9 cellular contexts compared by ENCODE assay signal in genomic region chr15:41779662-41780157, GRCh38. TPM values are rescaled to one million over a fixed set of nuclear protein-coding genes. Genes with fewer than 3 reads are reported as not detected.
DNase-seq lines count a peak whose midpoint lies in the region; TF ChIP-seq lines count a peak whose summit lies in the region.
"Had no signal": no experiment of that assay in that cellular context is flagged by ENCODE, and none has a peak within 500 bp of the region (broad histone marks: within the 10 kb centered on the region; RNA-seq: fewer than 3 reads in every experiment).

No MANE protein-coding gene starts in this region.

- peaks cover 40% of the 10 kb centered on the region for H3K4me1 ChIP-seq in mesodermal cell (ENCODE audit: control insufficient read depth, insufficient read depth, low read length, poor library complexity, severe bottlenecking)

- intact Hi-C loops in CD14-positive monocyte (cut with micrococcal nuclease): no loop called here

- H3K4me1 Mint-ChIP-seq in CD14-positive monocyte (peaks cover 37% of the 10 kb centered on the region), brain (peaks cover 79% of the 10 kb centered on the region)

- DNase-seq in CD14-positive monocyte (ENCODE audit: low spot score) (no peak), MG63 (peak; percentile 14), SHP77 treated with DMSO at 0.1 percent for 48 hours (lab: John Stamatoyannopoulos, UW) (no peak), COR-L47 (lab: John Stamatoyannopoulos, UW) (no peak)
- DNase-seq in stimulated activated CD4-positive, alpha-beta T cell treated with anti-CD3 and anti-CD28 coated beads, Interleukin-4, amount 100 ng/mL, for 24 hours: no peak
- DNase-seq in activated CD8-positive, alpha-beta memory T cell treated with anti-CD3 and anti-CD28 coated beads, Interleukin-2, amount 50 U/mL, for 4 hours: no peak
- DNase-seq: pancreas had no signal

- H3K36me3 Mint-ChIP-seq in CD14-positive monocyte (peaks cover 14 to 22% of the 10 kb centered on the region in 2 donors), brain (peaks cover 19% of the 10 kb centered on the region)

- H3K27ac Mint-ChIP-seq in CD14-positive monocyte (peak overlapping the region in 4 of 7 donors; percentile 6 to 81 (median 49)), brain (peak overlapping the region in 4 of 5 experiments; percentile 49 to 76 (median 70))

- TF ChIP-seq CTCF in CD14-positive monocyte (IDR thresholded peaks at IDR 0.05): no peak
- no peak for TF ChIP-seq CTCF in brain (conservative IDR thresholded peaks at IDR 0.05)

- H3K9me3 Mint-ChIP-seq in CD14-positive monocyte: no peaks in the 10 kb centered on the region
- peaks cover 0 to 2% (median 0%) of the 10 kb centered on the region in 5 experiments for H3K9me3 Mint-ChIP-seq in brain

- H3K9me3 ChIP-seq in MG63 (no peaks in the 10 kb centered on the region), mesodermal cell (ENCODE audit: control insufficient read depth, low read length) (no peaks in the 10 kb centered on the region)
- H3K9me3 ChIP-seq: pancreas had no signal

- no peaks in the 10 kb centered on the region for H3K27me3 ChIP-seq in MG63
- H3K27me3 ChIP-seq: pancreas had no signal

- H3K27ac ChIP-seq in mesodermal cell (ENCODE audit: low read depth, low read length, severe bottlenecking): peak overlapping the region; percentile 57
- H3K27ac ChIP-seq: pancreas had no signal

- H3K27me3 Mint-ChIP-seq in CD14-positive monocyte (ENCODE audit: low read depth in 3 of 3) (no peaks in the 10 kb centered on the region), brain (peaks cover 5% of the 10 kb centered on the region)

- H3K36me3 ChIP-seq in MG63: no peaks in the 10 kb centered on the region; the same call in 1 of the 2 replicates
- no peaks in the 10 kb centered on the region for H3K36me3 ChIP-seq in mesodermal cell (ENCODE audit: control insufficient read depth, insufficient read depth, low read length)
- H3K36me3 ChIP-seq: pancreas had no signal

- 85 to 100% methylated on average over 2 to 4 of the region's 4 CpGs for WGBS in mesodermal cell (ENCODE audit: insufficient coverage in 2 of 2), 2 experiments

- H3K4me3 ChIP-seq in MG63: no peak overlapping the region
- no peak overlapping the region for H3K4me3 ChIP-seq in mesodermal cell (ENCODE audit: extremely low read depth, insufficient read depth, low read length, poor library complexity, severe bottlenecking)
- H3K4me3 ChIP-seq: pancreas had no signal

- H3K4me3 Mint-ChIP-seq in CD14-positive monocyte: no peak overlapping the region
- H3K4me3 Mint-ChIP-seq in brain: peak overlapping the region in 2 of 5 experiments; percentile 6 to 83

RNA-seq across cellular contexts. Expression of gene MAPKBP1, which starts 5.4 kb away (rescaled TPM):
- 1 to 10 TPM in 1 of 2 donors, under 1 TPM in 1; 0.76 to 1.1 TPM for polyA plus RNA-seq in CD14-positive monocyte
- 2.5 and 2.9 TPM in 2 replicates for total RNA-seq in MG63 (2014; rRNA removed; shearing (Covaris generic); ENCODE audit: low replicate concordance)
- 11.0 TPM for polyA plus RNA-seq in brain (ENCODE audit: insufficient read depth, low read depth, low replicate concordance)
- polyA plus RNA-seq in mesodermal cell (2013, experiment 1 of 2): 11.2 TPM
- polyA plus RNA-seq in mesodermal cell (2013, experiment 2 of 2): 11.3 TPM

RNA-seq across cellular contexts. Expression of gene JMJD7, which starts 48.2 kb away (rescaled TPM):
- polyA plus RNA-seq in CD14-positive monocyte (10 to 100 TPM; 11.3 to 15.2 TPM), brain (ENCODE audit: insufficient read depth, low read depth, low replicate concordance) (7.7 TPM)
- total RNA-seq in MG63 (2014; rRNA removed; shearing (Covaris generic); ENCODE audit: low replicate concordance): 7.6 TPM in 1 of 2 replicates, not detected in the other
- 8.5 TPM for polyA plus RNA-seq in mesodermal cell (2013, experiment 1 of 2)
- polyA plus RNA-seq in mesodermal cell (2013, experiment 2 of 2): 7.0 TPM

RNA-seq across cellular contexts. Expression of gene PLA2G4B, which starts 58.9 kb away (rescaled TPM):
- polyA plus RNA-seq in CD14-positive monocyte (1 to 10 TPM in 1 of 2 donors, under 1 TPM in 1; 0.31 to 1.6 TPM), brain (ENCODE audit: insufficient read depth, low read depth, low replicate concordance) (1.2 TPM)
- 0.20 TPM in 1 of 2 replicates, not detected in the other for total RNA-seq in MG63 (2014; rRNA removed; shearing (Covaris generic); ENCODE audit: low replicate concordance)
- polyA plus RNA-seq in mesodermal cell (2013, experiment 1 of 2): 8.3 TPM
- polyA plus RNA-seq in mesodermal cell (2013, experiment 2 of 2): 10.9 TPM
